Comparison of ENCODE assay signal across 8 cellular contexts in genomic region chr2:96209729-96210085, GRCh38. TPM values are rescaled to one million over a fixed set of nuclear protein-coding genes. Genes with fewer than 3 reads are reported as not detected.
A peak's percentile ranks its signal among the peaks of the same experiment; 100 is the strongest.
DNase-seq lines count a peak whose midpoint lies in the region; ATAC-seq, FAIRE-seq and TF ChIP-seq lines count a peak whose summit lies in the region.

No MANE protein-coding gene starts in this region.

- peak overlapping the region; percentile 57 for H3K9ac ChIP-seq in NT2/D1 (ENCODE audit: insufficient read length, low read depth)
- H3K9ac ChIP-seq in H1 (replicated peaks in 1 of 4; ENCODE audit: extremely low read depth in 1 of 4, low read depth in 3 of 4, low read length in 3 of 4): peak overlapping the region in 1 of 4 experiments; percentile 16; a peak in 2 of 7 replicates

- no peak overlapping the region for H2BK12ac ChIP-seq in H1 (ENCODE audit: low read depth, low read length)

- H3K9me3 ChIP-seq in Caco-2: no peaks in the 10 kb centered on the region
- no peaks in the 10 kb centered on the region for H3K9me3 ChIP-seq in NT2/D1 (ENCODE audit: insufficient read depth, low read length)
- no peaks in the 10 kb centered on the region for H3K9me3 ChIP-seq in H1 (ENCODE audit: insufficient read depth in 2 of 2, low read depth in 1 of 2, low read length in 1 of 2)
- no peaks in the 10 kb centered on the region for H3K9me3 ChIP-seq in neutrophil

- H3K27me3 ChIP-seq in Caco-2 (replicated peaks; ENCODE audit: control insufficient read depth, insufficient read depth, low read length) (no peaks in the 10 kb centered on the region), NT2/D1 (ENCODE audit: insufficient read depth, insufficient read length) (no peaks in the 10 kb centered on the region), H1 (replicated peaks in 1 of 4; ENCODE audit: control insufficient read depth in 3 of 4, extremely low read depth in 1 of 4, insufficient read depth in 3 of 4, low read length in 3 of 4) (no peaks in the 10 kb centered on the region), neutrophil (no peaks in the 10 kb centered on the region)

- peak overlapping the region; percentile 96 for H3K4me3 Mint-ChIP-seq in Caco-2 (ENCODE audit: unreplicated experiment)

- H2AFZ ChIP-seq in H1 (ENCODE audit: low read length): no peak overlapping the region

- TF ChIP-seq EP300 in H1 (IDR thresholded peaks at IDR 0.05; ENCODE audit: borderline replicate concordance in 1 of 2, low read depth in 2 of 2, low read length in 2 of 2): no peak

- no peak overlapping the region for H3K23ac ChIP-seq in H1 (ENCODE audit: insufficient read length)

- no peak for FAIRE-seq in H1 (lab: Jason Lieb, UNC)

- ATAC-seq in GM19397 (IDR thresholded peaks at IDR 0.05; ENCODE audit: unreplicated experiment): no peak
- ATAC-seq in HG03442 (IDR thresholded peaks at IDR 0.05; ENCODE audit: unreplicated experiment): no peak
- ATAC-seq in HG02884 (IDR thresholded peaks at IDR 0.05; ENCODE audit: unreplicated experiment): no peak
- no peak for ATAC-seq in GM18505 (IDR thresholded peaks at IDR 0.05; ENCODE audit: unreplicated experiment)

- TF ChIP-seq CTCF in Caco-2 (IDR thresholded peaks at IDR 0.05; ENCODE audit: insufficient read depth in 1 of 2, low read depth in 1 of 2, low read length in 1 of 2, severe bottlenecking in 1 of 2, unreplicated experiment in 1 of 2) (no peak), H1 (IDR thresholded peaks at IDR 0.05; ENCODE audit: control extremely low read depth in 1 of 3, insufficient read depth in 1 of 3, low read depth in 1 of 3, low read length in 3 of 3) (no peak), neutrophil (IDR thresholded peaks at IDR 0.05) (no peak)

- POLR2A ChIA-PET in Caco-2 (lab: Charles Lee) (interaction anchor here (0.5 to 2.4 kb wide), 3 partner anchors 35 to 125 kb away, joined by 3 to 12 read pairs (median 4); no protein-coding TSS in a partner anchor), H1 (lab: Charles Lee; ENCODE audit: partially characterized antibody) (interaction anchor here (0.8 to 2.9 kb wide), 8 partner anchors 12 to 95 kb away, joined by 3 to 13 read pairs (median 4); partner anchors contain the start of gene SNRNP200)

- H3K14ac ChIP-seq in H1 (ENCODE audit: insufficient read length): no peak overlapping the region

- TF ChIP-seq RAD21 in H1 (IDR thresholded peaks at IDR 0.05 in 1 of 2, conservative IDR thresholded peaks at IDR 0.05 in 1 of 2; ENCODE audit: low read depth in 2 of 2, low read length in 2 of 2): no peak

- H4K20me1 ChIP-seq in H1 (replicated peaks in 1 of 2; ENCODE audit: control insufficient read depth in 1 of 2, insufficient read depth in 2 of 2, low read length in 2 of 2): peaks cover 12 to 17% of the 10 kb centered on the region in 2 experiments

- peaks cover 2% of the 10 kb centered on the region; the same call in 1 of the 2 replicates for H3K36me3 ChIP-seq in Caco-2 (ENCODE audit: control insufficient read depth, insufficient read depth, low read length)
- H3K36me3 ChIP-seq in NT2/D1 (ENCODE audit: insufficient read depth, insufficient read length, low read length): peaks cover 13% of the 10 kb centered on the region
- no peaks in the 10 kb centered on the region for H3K36me3 ChIP-seq in H1 (ENCODE audit: control insufficient read depth in 2 of 4, insufficient read depth in 4 of 4, low read length in 3 of 4)
- no peaks in the 10 kb centered on the region for H3K36me3 ChIP-seq in neutrophil

- no peak overlapping the region for H2BK20ac ChIP-seq in H1 (ENCODE audit: low read length)

- H2BK15ac ChIP-seq in H1 (ENCODE audit: low read length): no peak overlapping the region

- no TSS peak for BruUV-seq in Caco-2 (replicated peaks; lab: Mats Ljungman, UMichigan)

- peak overlapping the region; percentile 42 for H4K91ac ChIP-seq in H1 (replicated peaks; ENCODE audit: insufficient read length, low read length)

- peak overlapping the region; percentile 75 to 80 for H3K4me2 ChIP-seq in H1 (ENCODE audit: insufficient read depth in 1 of 2, low read depth in 2 of 2, low read length in 2 of 2)

- H3K4me1 Mint-ChIP-seq in Caco-2 (ENCODE audit: low read depth, unreplicated experiment): peaks cover 26% of the 10 kb centered on the region

- no peak overlapping the region for H4K8ac ChIP-seq in H1 (ENCODE audit: extremely low read depth, insufficient read depth, low read length)

- H3K4me3 ChIP-seq in Caco-2 (ENCODE audit: low read depth, low read length) (no peak overlapping the region; the same call in 1 of the 2 replicates), NT2/D1 (ENCODE audit: insufficient read length, low read depth) (peak overlapping the region; percentile 96), H1 (ENCODE audit: extremely low read depth in 1 of 4, insufficient read depth in 2 of 4, low read depth in 3 of 4, low read length in 4 of 4) (peak overlapping the region; percentile 60 to 93 (median 76); a peak in 5 of 8 replicates), neutrophil (ENCODE audit: low read depth in 1 of 2, low read length in 1 of 2) (peak overlapping the region in 1 of 2 experiments; percentile 97)

- H3K4me1 ChIP-seq in Caco-2 (peaks cover 30% of the 10 kb centered on the region), NT2/D1 (ENCODE audit: insufficient read depth, insufficient read length) (peaks cover 6% of the 10 kb centered on the region), H1 (replicated peaks in 1 of 4; ENCODE audit: control insufficient read depth in 3 of 4, insufficient read depth in 4 of 4, low read length in 3 of 4) (peaks cover 4 to 5% (median 4%) of the 10 kb centered on the region in 4 experiments; a peak in 5 of 7 replicates), neutrophil (ENCODE audit: control insufficient read depth in 1 of 2, insufficient read depth in 1 of 2, low read depth in 1 of 2, low read length in 1 of 2) (peaks cover 34 to 36% of the 10 kb centered on the region in 2 experiments)

- DNase-seq in Caco-2 (no peak), NT2/D1 (ENCODE audit: low read depth, low spot score) (no peak), H1 (ENCODE audit: low read depth in 1 of 2, low spot score in 2 of 2) (no peak)

- H3K79me2 ChIP-seq in H1 (ENCODE audit: control insufficient read depth in 1 of 2, insufficient read depth in 2 of 2, low read length in 2 of 2): peaks cover 27 to 38% of the 10 kb centered on the region in 2 experiments

- no peaks in the 10 kb centered on the region for H3K9me3 Mint-ChIP-seq in Caco-2 (ENCODE audit: unreplicated experiment)

- peaks cover 3% of the 10 kb centered on the region; the same call in 1 of the 2 replicates for H3K79me1 ChIP-seq in H1 (ENCODE audit: low read depth, low read length)

- peak overlapping the region; percentile 45; the same call in 1 of the 2 replicates for H3K27ac ChIP-seq in H1 (ENCODE audit: low read depth, low read length)
- H3K27ac ChIP-seq in neutrophil: peak overlapping the region; percentile 88

- H3K27ac Mint-ChIP-seq in Caco-2 (ENCODE audit: unreplicated experiment): peak overlapping the region; percentile 80

- WGBS in H1 (ENCODE audit: extremely low coverage in 1 of 2, insufficient coverage in 1 of 2, insufficient read length in 1 of 2, insufficient replicate concordance in 2 of 2, low coverage in 1 of 2, low lambda C conversion rate in 2 of 2, missing lambda C conversion rate in 1 of 2), 2 experiments: 92% methylated on average over 9 of the region's 9 CpGs; no CpG with 5 or more reads in 1 of the 2 experiments

- no peak overlapping the region for H3K18ac ChIP-seq in H1 (ENCODE audit: extremely low read depth, low read length)

- H3K56ac ChIP-seq in H1 (replicated peaks; ENCODE audit: insufficient read length, low read depth, low read length): no peak overlapping the region

- CTCF ChIA-PET in Caco-2 (lab: Charles Lee): interaction anchor here (1.5 to 2.7 kb wide), 3 partner anchors 35 to 217 kb away, joined by 5 to 21 read pairs (median 9); no protein-coding TSS in a partner anchor
- CTCF ChIA-PET in H1 (lab: Charles Lee; ENCODE audit: partially characterized antibody): interaction anchor here (1.4 kb wide), 1 partner anchor 27 kb away, joined by 4 read pairs; no protein-coding TSS in a partner anchor

- no peaks in the 10 kb centered on the region for H3K27me3 Mint-ChIP-seq in Caco-2 (ENCODE audit: insufficient read depth, unreplicated experiment)

- H2BK120ac ChIP-seq in H1 (replicated peaks; ENCODE audit: low read depth, low read length): no peak overlapping the region

- peaks cover 8% of the 10 kb centered on the region; the same call in 1 of the 2 replicates for H3K23me2 ChIP-seq in H1 (ENCODE audit: low read depth, low read length)

- no peak overlapping the region for H4K5ac ChIP-seq in H1 (ENCODE audit: insufficient read length, low read depth, low read length)

- no peak for TF ChIP-seq POLR2A in H1 (IDR thresholded peaks at IDR 0.05; ENCODE audit: control extremely low read depth in 1 of 2, low read depth in 2 of 2, low read length in 2 of 2)
- TF ChIP-seq POLR2A in GM18505 (IDR thresholded peaks at IDR 0.05; ENCODE audit: borderline replicate concordance, extremely low read depth, insufficient read depth, insufficient read length): no peak

- H2BK5ac ChIP-seq in H1 (ENCODE audit: low read depth, low read length): no peak overlapping the region

- H2AK5ac ChIP-seq in H1 (ENCODE audit: low read depth, low read length): no peak overlapping the region

- no peak overlapping the region for H3K4ac ChIP-seq in H1 (replicated peaks; ENCODE audit: insufficient read length, low read depth, low read length)

- intact Hi-C loops in Caco-2 (cut with micrococcal nuclease; ENCODE audit: unreplicated experiment): loop anchor here (2.0 kb wide), 1 partner anchor 65 kb away; the partner anchor contains the start of gene DUSP2

- peaks cover 30% of the 10 kb centered on the region for H3K36me3 Mint-ChIP-seq in Caco-2 (ENCODE audit: insufficient read depth, unreplicated experiment)

RNA-seq across cellular contexts. Expression of gene STARD7, which starts 1.1 kb away (rescaled TPM):
- total RNA-seq in Caco-2 (2022): 214 and 224 TPM in 2 replicates
- total RNA-seq in H1 (2021; fragmentation: NEBNext Ultra II Directional; extraction: Animal tissue kit (Norgen Biotek cat#: 25700)): 200 and 207 TPM in 2 replicates
- polyA plus RNA-seq in H1 (2011; rRNA removed): 60.3 and 89.1 TPM in 2 replicates
- polyA plus RNA-seq in H1 (2011; cell fraction: cytosol; rRNA removed): 90.5 TPM
- 50.4 TPM for polyA plus RNA-seq in H1 (2011; cell fraction: nucleus; rRNA removed)
- 125 to 145 TPM (median 130 TPM) in 4 replicates for polyA plus RNA-seq in H1 (2012, experiment 1 of 2)
- 61.7 TPM for polyA plus RNA-seq in H1 (2012, experiment 2 of 2)
- 108 TPM for polyA plus RNA-seq in H1 (2013, experiment 1 of 2)
- 99.9 TPM for polyA plus RNA-seq in H1 (2013, experiment 2 of 2)
- 116 and 121 TPM in 2 replicates for polyA minus RNA-seq in H1 (2011; rRNA and poly(A)+ RNA removed)
- 74.0 TPM for polyA minus RNA-seq in H1 (2011; cell fraction: cytosol; rRNA and poly(A)+ RNA removed)
- 149 TPM for polyA minus RNA-seq in H1 (2011; cell fraction: nucleus; rRNA and poly(A)+ RNA removed)

RNA-seq across cellular contexts. Expression of gene TMEM127, which starts 56.1 kb away (rescaled TPM):
- total RNA-seq in Caco-2 (2022): 43.3 and 49.1 TPM in 2 replicates
- 25.0 and 25.4 TPM in 2 replicates for total RNA-seq in H1 (2021; fragmentation: NEBNext Ultra II Directional; extraction: Animal tissue kit (Norgen Biotek cat#: 25700))
- 41.0 and 45.1 TPM in 2 replicates for polyA plus RNA-seq in H1 (2011; rRNA removed)
- polyA plus RNA-seq in H1 (2011; cell fraction: cytosol; rRNA removed): 18.7 TPM
- polyA plus RNA-seq in H1 (2011; cell fraction: nucleus; rRNA removed): 27.6 TPM
- polyA plus RNA-seq in H1 (2012, experiment 1 of 2): 16.6 to 20.6 TPM (median 18.4 TPM) in 4 replicates
- 14.4 TPM for polyA plus RNA-seq in H1 (2012, experiment 2 of 2)
- 26.3 TPM for polyA plus RNA-seq in H1 (2013, experiment 1 of 2)
- polyA plus RNA-seq in H1 (2013, experiment 2 of 2): 30.3 TPM
- polyA minus RNA-seq in H1 (2011; rRNA and poly(A)+ RNA removed): 35.4 and 37.9 TPM in 2 replicates
- 15.1 TPM for polyA minus RNA-seq in H1 (2011; cell fraction: cytosol; rRNA and poly(A)+ RNA removed)
- 12.3 TPM for polyA minus RNA-seq in H1 (2011; cell fraction: nucleus; rRNA and poly(A)+ RNA removed)

RNA-seq across cellular contexts. Expression of gene CIAO1, which starts 56.3 kb away (rescaled TPM):
- total RNA-seq in Caco-2 (2022): 93.8 and 97.9 TPM in 2 replicates
- total RNA-seq in H1 (2021; fragmentation: NEBNext Ultra II Directional; extraction: Animal tissue kit (Norgen Biotek cat#: 25700)): 63.7 and 69.9 TPM in 2 replicates
- 99.2 and 113 TPM in 2 replicates for polyA plus RNA-seq in H1 (2011; rRNA removed)
- 110 TPM for polyA plus RNA-seq in H1 (2011; cell fraction: cytosol; rRNA removed)
- 89.6 TPM for polyA plus RNA-seq in H1 (2011; cell fraction: nucleus; rRNA removed)
- 56.8 to 65.7 TPM (median 60.0 TPM) in 4 replicates for polyA plus RNA-seq in H1 (2012, experiment 1 of 2)
- 58.6 TPM for polyA plus RNA-seq in H1 (2012, experiment 2 of 2)
- polyA plus RNA-seq in H1 (2013, experiment 1 of 2): 40.7 TPM
- 38.5 TPM for polyA plus RNA-seq in H1 (2013, experiment 2 of 2)
- polyA minus RNA-seq in H1 (2011; rRNA and poly(A)+ RNA removed): 124 and 131 TPM in 2 replicates
- polyA minus RNA-seq in H1 (2011; cell fraction: cytosol; rRNA and poly(A)+ RNA removed): 51.7 TPM
- polyA minus RNA-seq in H1 (2011; cell fraction: nucleus; rRNA and poly(A)+ RNA removed): 51.3 TPM
